In the genomic region with DNA sequence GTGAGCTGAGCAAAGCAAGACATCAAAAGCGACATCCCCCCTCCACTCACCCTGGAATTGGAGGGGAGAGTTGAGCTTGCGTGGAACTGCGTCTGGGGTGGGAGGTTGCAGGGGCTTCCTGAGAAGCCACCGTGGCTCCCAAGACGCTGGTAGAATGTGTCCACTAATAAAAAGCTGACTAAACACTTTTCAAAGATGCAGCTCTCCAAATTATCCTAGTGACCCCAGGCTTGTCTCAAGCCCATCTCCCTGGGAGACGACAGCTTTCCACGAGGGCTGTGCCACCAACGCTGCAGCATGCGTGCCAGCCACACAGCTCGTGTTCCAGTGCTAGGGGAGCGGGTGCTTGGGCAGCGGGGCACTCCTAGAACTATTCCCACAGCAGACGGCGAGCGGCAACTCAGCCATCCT, we compare ENCODE assay signal across 2 cellular contexts.
TF ChIP-seq lines count a peak whose summit lies in the region.

No MANE protein-coding gene starts in this region.

TF ChIP-seq in HepG2, 621 proteins besides CTCF, POLR2A, EP300 and RAD21:
- TF ChIP-seq MED1 (CRISPR knock-in tag; IDR thresholded peaks at IDR 0.05) (no peak), TEAD2 (CRISPR knock-in tag; IDR thresholded peaks at IDR 0.05) (no peak), JUN (CRISPR knock-in tag; IDR thresholded peaks at IDR 0.05) (no peak), MAFK (conservative IDR thresholded peaks at IDR 0.05 in 1 of 2, IDR thresholded peaks at IDR 0.05 in 1 of 2; ENCODE audit: low read length in 2 of 2) (peak; percentile 92 to 96), ELF3 (CRISPR knock-in tag; IDR thresholded peaks at IDR 0.05) (no peak), ZNF326 (CRISPR knock-in tag; IDR thresholded peaks at IDR 0.05; ENCODE audit: borderline replicate concordance) (no peak), MAFF (IDR thresholded peaks at IDR 0.05; ENCODE audit: low read depth, low read length) (peak; percentile 93), ZNF354B (CRISPR knock-in tag; IDR thresholded peaks at IDR 0.05) (no peak), ZNF607 (CRISPR knock-in tag; IDR thresholded peaks at IDR 0.05; ENCODE audit: borderline replicate concordance) (no peak), ARNT (IDR thresholded peaks at IDR 0.05) (no peak), ZNF530 (CRISPR knock-in tag; IDR thresholded peaks at IDR 0.05; ENCODE audit: low read depth) (no peak), ZNF562 (CRISPR knock-in tag; IDR thresholded peaks at IDR 0.05; ENCODE audit: borderline replicate concordance) (no peak), CBX1 (IDR thresholded peaks at IDR 0.05; ENCODE audit: low read depth) (no peak), ZC3H4 (CRISPR knock-in tag; IDR thresholded peaks at IDR 0.05; ENCODE audit: borderline replicate concordance) (no peak)

TF ChIP-seq in IMR-90, 13 proteins besides CTCF, POLR2A, EP300 and RAD21:
- TF ChIP-seq, protein P1, sequence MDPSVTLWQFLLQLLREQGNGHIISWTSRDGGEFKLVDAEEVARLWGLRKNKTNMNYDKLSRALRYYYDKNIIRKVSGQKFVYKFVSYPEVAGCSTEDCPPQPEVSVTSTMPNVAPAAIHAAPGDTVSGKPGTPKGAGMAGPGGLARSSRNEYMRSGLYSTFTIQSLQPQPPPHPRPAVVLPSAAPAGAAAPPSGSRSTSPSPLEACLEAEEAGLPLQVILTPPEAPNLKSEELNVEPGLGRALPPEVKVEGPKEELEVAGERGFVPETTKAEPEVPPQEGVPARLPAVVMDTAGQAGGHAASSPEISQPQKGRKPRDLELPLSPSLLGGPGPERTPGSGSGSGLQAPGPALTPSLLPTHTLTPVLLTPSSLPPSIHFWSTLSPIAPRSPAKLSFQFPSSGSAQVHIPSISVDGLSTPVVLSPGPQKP (IDR thresholded peaks at IDR 0.05; ENCODE audit: borderline replicate concordance, low read depth, low read length), result no peak
- TF ChIP-seq MAFK (IDR thresholded peaks at IDR 0.05; ENCODE audit: low read depth, low read length), result peak; percentile 95
TF ChIP-seq in IMR-90: peak in this region for 1.
